ENCODE assay signal across 8 cellular contexts in the genomic region with DNA sequence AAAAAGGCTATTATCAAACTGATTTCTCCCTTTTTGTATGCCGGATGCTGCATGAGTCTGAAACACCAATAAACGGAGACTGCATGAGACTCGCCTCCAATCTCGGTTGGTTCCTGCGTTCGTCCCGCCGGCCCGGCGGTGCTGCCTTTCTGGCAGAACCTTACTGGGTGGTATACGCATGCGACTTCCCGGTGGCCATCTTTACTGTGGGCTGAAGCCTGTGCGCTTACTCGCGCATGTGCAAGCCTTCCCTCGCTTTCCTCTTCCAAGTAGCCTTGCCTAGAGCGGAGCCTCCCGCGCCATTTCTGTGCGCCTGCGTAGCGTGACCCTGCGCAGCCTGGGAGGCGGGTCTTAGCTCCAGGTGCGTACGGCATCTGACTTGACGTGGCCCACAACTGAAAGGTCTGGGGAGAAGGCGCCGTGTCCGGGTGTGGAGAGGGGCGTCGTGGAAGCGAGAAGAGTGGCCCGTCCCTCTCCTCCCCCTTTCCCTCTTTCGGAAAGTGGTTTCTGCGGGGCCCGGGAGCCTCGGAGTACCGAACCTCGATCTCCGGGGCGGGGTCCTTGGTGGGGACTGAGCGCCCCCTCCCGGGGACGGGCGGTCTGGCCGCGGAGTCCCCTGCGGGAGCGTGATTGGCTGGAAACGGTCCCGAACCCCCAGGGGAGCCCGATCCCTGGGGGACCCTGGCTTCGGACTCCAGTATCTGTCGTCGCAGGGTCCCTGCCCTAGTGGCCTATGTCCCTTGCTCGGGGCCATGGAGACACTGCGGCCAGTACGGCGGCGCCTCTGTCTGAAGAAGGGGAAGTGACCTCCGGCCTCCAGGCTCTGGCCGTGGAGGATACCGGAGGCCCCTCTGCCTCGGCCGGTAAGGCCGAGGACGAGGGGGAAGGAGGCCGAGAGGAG. TPM values are rescaled to one million over a fixed set of nuclear protein-coding genes. Genes with fewer than 3 reads are reported as not detected.
DNase-seq lines count a peak whose midpoint lies in the region; TF ChIP-seq lines count a peak whose summit lies in the region.

A gene (plus strand): TSS at position 360 of the 901 bp plus-strand sequence. CDS start 374 bp downstream, at position 734.

- peaks cover 11% of the 10 kb centered on the region for H3K79me2 ChIP-seq in mesendoderm (ENCODE audit: control insufficient read depth, insufficient read depth, low read length)

- H3K18ac ChIP-seq in mesendoderm (ENCODE audit: low read length), result peak within 1 kb of the TSS; percentile 10

- H3K27ac ChIP-seq in mesendoderm (ENCODE audit: low read depth, low read length), result peak within 1 kb of the TSS; percentile 76

- H3K4me3 ChIP-seq in endocrine pancreas (ENCODE audit: control insufficient read depth, insufficient read depth, low read length) (peak within 1 kb of the TSS; percentile 64), mesendoderm (ENCODE audit: low read length) (peak within 1 kb of the TSS; percentile 92)

- H3K4me1 ChIP-seq in endocrine pancreas (ENCODE audit: control insufficient read depth, insufficient read depth, low read length) (peaks cover 4% of the 10 kb centered on the region), mesendoderm (ENCODE audit: control insufficient read depth, low read depth, low read length) (peaks cover 17% of the 10 kb centered on the region)

- no peak within 1 kb of the TSS for H2BK15ac ChIP-seq in mesendoderm (replicated peaks; ENCODE audit: low read depth)

- H3K9me3 ChIP-seq in endocrine pancreas (ENCODE audit: control insufficient read depth, low read length), result no peaks in the 10 kb centered on the region

- peak within 1 kb of the TSS; percentile 88 for H3K4me2 ChIP-seq in mesendoderm (ENCODE audit: low read length)

- peak within 1 kb of the TSS; percentile 71 for H3K9ac ChIP-seq in endocrine pancreas (ENCODE audit: control insufficient read depth, insufficient read depth, low read length)
- peak within 1 kb of the TSS; percentile 99 for H3K9ac ChIP-seq in mesendoderm (ENCODE audit: low read length)

- H3K56ac ChIP-seq in mesendoderm (ENCODE audit: low read length), result peak within 1 kb of the TSS; percentile 93

- H3K23ac ChIP-seq in mesendoderm (ENCODE audit: low read length), result peak within 1 kb of the TSS; percentile 81

- no CpG with 5 or more reads among the region's 70 CpGs for WGBS in mesendoderm (ENCODE audit: extremely low coverage, insufficient coverage, low lambda C conversion rate)

- peak within 1 kb of the TSS; percentile 82 for H4K8ac ChIP-seq in mesendoderm (ENCODE audit: low read depth, low read length)

- H2BK120ac ChIP-seq in mesendoderm (ENCODE audit: low read depth, low read length), result no peak within 1 kb of the TSS

- peak within 1 kb of the TSS; percentile 42 for H4K5ac ChIP-seq in mesendoderm (ENCODE audit: low read length)

- H2AK5ac ChIP-seq in mesendoderm (ENCODE audit: low read length), result peak within 1 kb of the TSS; percentile 28

- TF ChIP-seq CTCF in GM20000 (IDR thresholded peaks at IDR 0.05; ENCODE audit: extremely low read depth, missing control alignments), result peak; percentile 80

- peak within 1 kb of the TSS; percentile 88 for H3K4ac ChIP-seq in mesendoderm (ENCODE audit: low read depth, low read length)

- no peaks in the 10 kb centered on the region for H3K27me3 ChIP-seq in endocrine pancreas (ENCODE audit: control insufficient read depth, insufficient read depth, low read length)
- H3K27me3 ChIP-seq in mesendoderm (ENCODE audit: insufficient read depth, low read length, poor library complexity), result no peaks in the 10 kb centered on the region

- no peaks in the 10 kb centered on the region for H3K36me3 ChIP-seq in endocrine pancreas (ENCODE audit: control insufficient read depth, insufficient read depth, low read length)
- H3K36me3 ChIP-seq in mesendoderm (ENCODE audit: control insufficient read depth, insufficient read depth, low read length), result peaks cover 2% of the 10 kb centered on the region

- peak; percentile 99 for DNase-seq in COR-L47 (lab: John Stamatoyannopoulos, UW)
- peak; percentile 94 for DNase-seq in GM20000 (ENCODE audit: low spot score)
- DNase-seq in HT1080 (ENCODE audit: low read depth), result peak; percentile 98
- DNase-seq in NOMO-1 treated with DMSO at 0.1 percent for 48 hours (lab: John Stamatoyannopoulos, UW; ENCODE audit: unreplicated experiment), result peak; percentile 99
- DNase-seq in activated CD8-positive, alpha-beta memory T cell treated with anti-CD3 and anti-CD28 coated beads for 48 hours (ENCODE audit: low read depth in 2 of 3, low spot score in 2 of 3), result peak; percentile 92 to 96 (median 96)
- peak; percentile 100 for DNase-seq in mesendoderm
- peak; percentile 91 for DNase-seq in stimulated activated CD8-positive, alpha-beta memory T cell treated with anti-CD3 and anti-CD28 coated beads, Interleukin-15, amount 100 ng/mL, for 24 hours (ENCODE audit: low read depth)

- H3K79me1 ChIP-seq in mesendoderm (ENCODE audit: low read length), result peaks cover 5% of the 10 kb centered on the region

- peak within 1 kb of the TSS; percentile 95 for H2BK5ac ChIP-seq in mesendoderm (ENCODE audit: low read length)

RNA-seq across cellular contexts. Expression of the gene that starts here (rescaled TPM):
- total RNA-seq in HT1080 (2014; rRNA removed; shearing (Covaris generic)), result 51.3 and 56.5 TPM in 2 replicates
- 39.9 and 40.3 TPM in 2 replicates for polyA plus RNA-seq in HT1080 (2015; cell fraction: cytosol; rRNA removed)
- 26.5 and 32.5 TPM in 2 replicates for polyA plus RNA-seq in HT1080 (2015; cell fraction: nucleus; rRNA removed)
- polyA plus RNA-seq in mesendoderm (2013, experiment 1 of 2), result 59.4 TPM
- 59.3 TPM for polyA plus RNA-seq in mesendoderm (2013, experiment 2 of 2)

Comparison
In these comparisons a context has a peak if more than half of its experiments do, and no peak if none do; other contexts are left out.
1. Peak in every context shown above with its lines: DNase-seq, H3K4me3 ChIP-seq and H3K27ac ChIP-seq.